In genomic region chr17:82317394-82318168, GRCh38 we compare ENCODE assay signal across 10 cellular contexts. TPM values are rescaled to one million over a fixed set of nuclear protein-coding genes. Genes with fewer than 3 reads are reported as not detected.
A peak's percentile ranks its signal among the peaks of the same experiment; 100 is the strongest.
DNase-seq lines count a peak whose midpoint lies in the region; ATAC-seq and TF ChIP-seq lines count a peak whose summit lies in the region.
"Had no signal": no experiment of that assay in that cellular context is flagged by ENCODE, and none has a peak within 500 bp of the region (broad histone marks: within the 10 kb centered on the region; RNA-seq: fewer than 3 reads in every experiment).

CD7 (minus strand) TSS chr17:82317608; CDS start chr17:82317495, 113 bp downstream.

- peaks cover 3% of the 10 kb centered on the region for H3K4me1 Mint-ChIP-seq in glutamatergic neuron (ENCODE audit: low read depth, unreplicated experiment)

- H3K27ac Mint-ChIP-seq in glutamatergic neuron (ENCODE audit: unreplicated experiment): no peak within 1 kb of the TSS

- TF ChIP-seq CTCF in glutamatergic neuron (IDR thresholded peaks at IDR 0.05; ENCODE audit: partially characterized antibody, unreplicated experiment) (no peak), GM20000 (IDR thresholded peaks at IDR 0.05; ENCODE audit: extremely low read depth, missing control alignments) (no peak)

- no peak within 1 kb of the TSS for H3K4me3 Mint-ChIP-seq in glutamatergic neuron (ENCODE audit: unreplicated experiment)

- no peaks in the 10 kb centered on the region for H3K36me3 Mint-ChIP-seq in glutamatergic neuron (ENCODE audit: unreplicated experiment)

- ATAC-seq in GM21528 (IDR thresholded peaks at IDR 0.05; ENCODE audit: low FRiP score, unreplicated experiment): no peak

- peaks cover 8% of the 10 kb centered on the region for H3K27me3 Mint-ChIP-seq in glutamatergic neuron (ENCODE audit: unreplicated experiment)

- peaks cover 2% of the 10 kb centered on the region for H3K9me3 Mint-ChIP-seq in glutamatergic neuron (ENCODE audit: unreplicated experiment)

- DNase-seq in T-helper 1 cell (peak; percentile 39 to 70 (median 51)), activated T-cell treated with anti-CD3 and anti-CD28 coated beads for 48 hours (ENCODE audit: low read depth) (peak; percentile 72), glutamatergic neuron (peak; percentile 31), NCI-H2081 treated with DMSO at 0.1 percent for 48 hours (lab: John Stamatoyannopoulos, UW) (no peak), NCI-H2196 treated with DMSO at 0.1 percent for 48 hours (lab: John Stamatoyannopoulos, UW; ENCODE audit: unreplicated experiment) (no peak), GM20000 (ENCODE audit: low spot score) (no peak)
- DNase-seq in stimulated activated naive CD4-positive, alpha-beta T cell treated with Interleukin-2 at 50 U/mL for 16 hours (lab: John Stamatoyannopoulos, UW): peak; percentile 55
- DNase-seq: left ventricle myocardium inferior had no signal

RNA-seq across cellular contexts. Expression of gene CD7, which starts in this region (rescaled TPM):
- total RNA-seq in glutamatergic neuron (ENCODE audit: unreplicated experiment): 0.27 TPM
- total RNA-seq: epithelial cell of proximal tubule had no signal

Comparison
In these comparisons a context has a peak if more than half of its experiments do, and no peak if none do; other contexts are left out.
1. Peak in DNase-seq in glutamatergic neuron; RNA of the gene not detected or under 1 TPM.
2. DNase-seq: peak in T-helper 1 cell (5 of 5), activated T-cell treated with anti-CD3 and anti-CD28 coated beads for 48 hours (single experiment) and stimulated activated naive CD4-positive, alpha-beta T cell treated with Interleukin-2 at 50 U/mL for 16 hours (single experiment); none in NCI-H2081 treated with DMSO at 0.1 percent for 48 hours (single experiment), NCI-H2196 treated with DMSO at 0.1 percent for 48 hours (single experiment) and GM20000 (single experiment).